ENCODE assay signal across 13 cellular contexts in the genomic region with DNA sequence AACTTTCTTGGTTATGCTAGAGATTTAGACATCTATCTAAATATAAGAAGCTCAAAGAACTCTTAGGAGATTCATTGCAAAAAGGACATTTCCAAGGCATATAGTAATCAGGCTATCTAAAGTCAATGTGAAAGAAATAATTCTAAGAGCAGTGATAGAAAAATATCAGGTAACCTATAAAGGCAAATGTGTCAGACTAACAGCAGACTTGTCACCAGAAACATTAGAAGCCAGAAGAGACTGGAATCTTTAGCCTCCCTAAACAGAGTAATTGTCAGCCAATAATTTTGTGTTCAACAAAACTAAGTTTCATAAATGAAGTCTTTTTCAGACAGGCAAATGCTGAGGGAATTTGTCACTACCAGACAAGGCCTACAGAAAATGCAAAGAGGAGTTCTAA.
DNase-seq lines count a peak whose midpoint lies in the region; TF ChIP-seq lines count a peak whose summit lies in the region.
"Had no signal": no experiment of that assay in that cellular context is flagged by ENCODE, and none has a peak within 500 bp of the region (broad histone marks: within the 10 kb centered on the region; RNA-seq: fewer than 3 reads in every experiment).

No MANE protein-coding gene starts in this region.

- no peak overlapping the region for H3K4me3 Mint-ChIP-seq in activated naive CD8-positive, alpha-beta T cell treated with anti-CD3 and anti-CD28 coated beads for 36 hours
- H3K4me3 Mint-ChIP-seq: CD4-positive, alpha-beta memory T cell had no signal

- POLR2A ChIA-PET in HEK293 (lab: Yijun Ruan, JAX) (no interaction called here), OCI-LY7 (lab: Charles Lee) (no interaction called here)

- peaks cover 8% of the 10 kb centered on the region for H3K9me3 Mint-ChIP-seq in activated naive CD8-positive, alpha-beta T cell treated with anti-CD3 and anti-CD28 coated beads for 36 hours

- H3K9me2 ChIP-seq in OCI-LY7 (ENCODE audit: insufficient read depth, low read length), result no peaks in the 10 kb centered on the region

- no peak overlapping the region for H3K4me2 ChIP-seq in OCI-LY7 (ENCODE audit: low read length)

- CTCF ChIA-PET in HEK293 (lab: Yijun Ruan, JAX), result no interaction called here
- CTCF ChIA-PET in OCI-LY7 (lab: Charles Lee; ENCODE audit: unreplicated experiment), result no interaction called here

- H3K4me1 ChIP-seq in HEK293 (ENCODE audit: control insufficient read depth, insufficient read depth, low read length) (no peaks in the 10 kb centered on the region), OCI-LY7 (ENCODE audit: insufficient read depth, low read length, poor library complexity, severe bottlenecking) (peaks cover 47% of the 10 kb centered on the region)
- H3K4me1 ChIP-seq: HAP-1 had no signal

- no peak overlapping the region for H3K27ac ChIP-seq in HEK293 (ENCODE audit: extremely low read depth, low read depth, low read length)
- H3K27ac ChIP-seq in OCI-LY7 (ENCODE audit: low read depth, low read length, poor library complexity, severe bottlenecking), result no peak overlapping the region
- H3K27ac ChIP-seq in epithelial cell of prostate, result peak overlapping the region; percentile 64
- H3K27ac ChIP-seq in WERI-Rb-1, result no peak overlapping the region

- no peaks in the 10 kb centered on the region for H3K36me3 ChIP-seq in HEK293 (ENCODE audit: control insufficient read depth in 2 of 2, insufficient read depth in 1 of 2, low read length in 2 of 2)
- H3K36me3 ChIP-seq in OCI-LY7 (ENCODE audit: insufficient read depth, low read length), result peaks cover 5% of the 10 kb centered on the region; the same call in 1 of the 2 replicates
- no peaks in the 10 kb centered on the region for H3K36me3 ChIP-seq in WERI-Rb-1
- H3K36me3 ChIP-seq: HAP-1 had no signal

- H3K27me3 ChIP-seq in WERI-Rb-1 (ENCODE audit: insufficient read depth, low read depth, severe bottlenecking), result no peaks in the 10 kb centered on the region

- no peaks in the 10 kb centered on the region for H3K4me1 Mint-ChIP-seq in activated naive CD8-positive, alpha-beta T cell treated with anti-CD3 and anti-CD28 coated beads for 36 hours
- H3K4me1 Mint-ChIP-seq: CD4-positive, alpha-beta memory T cell had no signal

- H3K79me2 ChIP-seq in OCI-LY7 (ENCODE audit: insufficient read depth, low read depth, low read length), result no peaks in the 10 kb centered on the region

- no peak overlapping the region for H2AFZ ChIP-seq in OCI-LY7 (ENCODE audit: low read length)

- no TSS peak for BruUV-seq in OCI-LY7 (replicated peaks; lab: Mats Ljungman, UMichigan)

- H3K36me3 Mint-ChIP-seq in activated naive CD8-positive, alpha-beta T cell treated with anti-CD3 and anti-CD28 coated beads for 36 hours, result peaks cover 6% of the 10 kb centered on the region

- no peak overlapping the region for H3K27ac Mint-ChIP-seq in activated naive CD8-positive, alpha-beta T cell treated with anti-CD3 and anti-CD28 coated beads for 36 hours
- H3K27ac Mint-ChIP-seq: CD4-positive, alpha-beta memory T cell had no signal

- TF ChIP-seq CTCF in HEK293 (tag by site-specific recombination; IDR thresholded peaks at IDR 0.05) (no peak), OCI-LY7 (conservative IDR thresholded peaks at IDR 0.05; ENCODE audit: low read length) (no peak), WERI-Rb-1 (IDR thresholded peaks at IDR 0.05; ENCODE audit: low read depth, low read length) (no peak)

- H3K4me3 ChIP-seq in HEK293 (ENCODE audit: low read depth, low read length) (no peak overlapping the region), OCI-LY7 (ENCODE audit: low read depth, low read length, poor library complexity, severe bottlenecking) (no peak overlapping the region), WERI-Rb-1 (ENCODE audit: low read depth, low read length) (no peak overlapping the region)
- H3K4me3 ChIP-seq: HAP-1 had no signal

- no peaks in the 10 kb centered on the region for H3K27me3 Mint-ChIP-seq in activated naive CD8-positive, alpha-beta T cell treated with anti-CD3 and anti-CD28 coated beads for 36 hours

- no peaks in the 10 kb centered on the region for H4K20me1 ChIP-seq in OCI-LY7 (ENCODE audit: insufficient read depth, low read length)

- peak; percentile 16 for DNase-seq in OCI-LY7 (ENCODE audit: low spot score)
- no peak for DNase-seq in epithelial cell of prostate (ENCODE audit: low read depth, low spot score)
- DNase-seq in activated naive CD8-positive, alpha-beta T cell treated with anti-CD3 and anti-CD28 coated beads for 36 hours, result no peak
- DNase-seq in glomerular visceral epithelial cell (ENCODE audit: extremely low spot score), result no peak
- no peak for DNase-seq in WERI-Rb-1
- DNase-seq: C1 segment of cervical spinal cord; CD4-positive, alpha-beta memory T cell; COR-L47; DMS153; DND-41; GOT3 had no signal

- intact Hi-C loops in OCI-LY7 (cut with micrococcal nuclease; ENCODE audit: unreplicated experiment), result no loop called here

- H3K9me3 ChIP-seq in HEK293 (ENCODE audit: control insufficient read depth, insufficient read depth, low read depth, low read length) (no peaks in the 10 kb centered on the region), OCI-LY7 (ENCODE audit: low read length) (peaks cover 24% of the 10 kb centered on the region; the same call in 1 of the 2 replicates), WERI-Rb-1 (ENCODE audit: severe bottlenecking) (peaks cover 9% of the 10 kb centered on the region)
- H3K9me3 ChIP-seq: HAP-1 had no signal

TF ChIP-seq in HEK293, 187 proteins besides CTCF, POLR2A, EP300 and RAD21:
- TF ChIP-seq SETDB1 (IDR thresholded peaks at IDR 0.05; ENCODE audit: insufficient read length, low read length) (peak; percentile 76), ZNF248 (tag by site-specific recombination; IDR thresholded peaks at IDR 0.05) (no peak), ZNF549 (tag by site-specific recombination; IDR thresholded peaks at IDR 0.05) (peak; percentile 33; the same call in 1 of the 2 replicates)
TF ChIP-seq in HEK293: peak in this region for 2.
